8 cellular contexts compared by ENCODE assay signal in genomic region chr1:219385786-219386427, GRCh38.
DNase-seq lines count a peak whose midpoint lies in the region; ATAC-seq lines count a peak whose summit lies in the region.

No MANE protein-coding gene starts in this region.

- H3K27ac ChIP-seq in right cardiac atrium (ENCODE audit: low read length), result no peak overlapping the region

- H3K27me3 ChIP-seq in right cardiac atrium (ENCODE audit: control insufficient read depth, insufficient read depth), result no peaks in the 10 kb centered on the region

- peaks cover 1% of the 10 kb centered on the region for H3K4me1 ChIP-seq in right cardiac atrium (ENCODE audit: control insufficient read depth, insufficient read depth, low read length)

- peak; percentile 97 for ATAC-seq in GM19452 (IDR thresholded peaks at IDR 0.05; ENCODE audit: unreplicated experiment)
- peak; percentile 92 for ATAC-seq in HG03432 (IDR thresholded peaks at IDR 0.05; ENCODE audit: unreplicated experiment)
- ATAC-seq in right cardiac atrium, result no peak

- no peak overlapping the region for H3K4me3 ChIP-seq in right cardiac atrium (ENCODE audit: low read length)

- no peak overlapping the region for H3K27ac Mint-ChIP-seq in activated naive CD8-positive, alpha-beta T cell treated with anti-CD3 and anti-CD28 coated beads for 36 hours

- H3K36me3 Mint-ChIP-seq in activated naive CD8-positive, alpha-beta T cell treated with anti-CD3 and anti-CD28 coated beads for 36 hours, result no peaks in the 10 kb centered on the region

- H3K4me1 Mint-ChIP-seq in activated naive CD8-positive, alpha-beta T cell treated with anti-CD3 and anti-CD28 coated beads for 36 hours, result no peaks in the 10 kb centered on the region

- no peaks in the 10 kb centered on the region for H3K9me3 ChIP-seq in right cardiac atrium (ENCODE audit: control insufficient read depth, low read length)

- WGBS in right cardiac atrium, result 78% methylated on average over 3 of the region's 3 CpGs

- intact Hi-C loops in right cardiac atrium (cut with DNase I), result no loop called here

- no peaks in the 10 kb centered on the region for H3K27me3 Mint-ChIP-seq in activated naive CD8-positive, alpha-beta T cell treated with anti-CD3 and anti-CD28 coated beads for 36 hours

- no peaks in the 10 kb centered on the region for H3K9me3 Mint-ChIP-seq in activated naive CD8-positive, alpha-beta T cell treated with anti-CD3 and anti-CD28 coated beads for 36 hours

- DNase-seq in Daoy (ENCODE audit: low read depth) (peak; percentile 70), NCI-H345 (lab: John Stamatoyannopoulos, UW) (peak; percentile 43), right cardiac atrium (peak in 2 of 3 donors; percentile 21 to 46), cerebellum (ENCODE audit: low spot score) (no peak)
- DNase-seq in activated naive CD8-positive, alpha-beta T cell treated with anti-CD3 and anti-CD28 coated beads for 36 hours, result peak; percentile 23
- peak; percentile 24 for DNase-seq in stimulated activated CD4-positive, alpha-beta T cell treated with anti-CD3 and anti-CD28 coated beads, Interleukin-1b, Interleukin-23, amount 100 ng/mL, for 48 hours

- H3K4me3 Mint-ChIP-seq in activated naive CD8-positive, alpha-beta T cell treated with anti-CD3 and anti-CD28 coated beads for 36 hours, result no peak overlapping the region

Comparison
In these comparisons a context has a peak if more than half of its experiments do, and no peak if none do; other contexts are left out.
1. ATAC-seq: peak in GM19452 (single experiment) and HG03432 (single experiment); none in right cardiac atrium (0 of 2).